In genomic region chr11:113722221-113722620, GRCh38 we compare ENCODE assay signal across 37 cellular contexts. TPM values are rescaled to one million over a fixed set of nuclear protein-coding genes. Genes with fewer than 3 reads are reported as not detected.
"Had no signal": no experiment of that assay in that cellular context is flagged by ENCODE, and none has a peak within 500 bp of the region (broad histone marks: within the 10 kb centered on the region; RNA-seq: fewer than 3 reads in every experiment).

No MANE protein-coding gene starts in this region.

- H3K27me3 ChIP-seq: ascending aorta, cardiac muscle cell, hepatocyte, neural progenitor cell had no signal

- H3K4me3 Mint-ChIP-seq: activated CD4-positive, alpha-beta memory T cell treated with anti-CD3 and anti-CD28 coated beads for 36 hours; activated CD4-positive, alpha-beta T cell treated with anti-CD3 and anti-CD28 coated beads, Interleukin-2, amount 10 ng/mL, durations not matched to agents 24 days and 14 days; activated naive CD4-positive, alpha-beta T cell treated with anti-CD3 and anti-CD28 coated beads for 36 hours; activated naive CD8-positive, alpha-beta T cell treated with anti-CD3 and anti-CD28 coated beads, Interleukin-2, amount 10 ng/mL, durations not matched to agents 7 days and 5 days; activated T-helper 1 cell treated with anti-CD3 and anti-CD28 coated beads, Interleukin-12 subunit alpha, Interleukin-12 subunit beta, Interleukin-2, Interleukin-4 antibody, amounts not matched to agents 30 ng/mL and 10 ng/mL and 1 ng/mL, durations not matched to agents 14 hours and 24 hours and 36 hours; brain; natural killer cell; neural progenitor cell; T-helper 17 cell had no signal

- H3K27ac Mint-ChIP-seq: activated CD4-positive, alpha-beta memory T cell treated with anti-CD3 and anti-CD28 coated beads for 36 hours; activated CD4-positive, alpha-beta T cell treated with anti-CD3 and anti-CD28 coated beads, Interleukin-2, amount 10 ng/mL, durations not matched to agents 24 days and 14 days; activated naive CD4-positive, alpha-beta T cell treated with anti-CD3 and anti-CD28 coated beads for 36 hours; activated naive CD8-positive, alpha-beta T cell treated with anti-CD3 and anti-CD28 coated beads, Interleukin-2, amount 10 ng/mL, durations not matched to agents 7 days and 5 days; activated T-helper 1 cell treated with anti-CD3 and anti-CD28 coated beads, Interleukin-12 subunit alpha, Interleukin-12 subunit beta, Interleukin-2, Interleukin-4 antibody, amounts not matched to agents 30 ng/mL and 10 ng/mL and 1 ng/mL, durations not matched to agents 14 hours and 24 hours and 36 hours; brain; natural killer cell; neural progenitor cell; progenitor cell of endocrine pancreas; T-helper 17 cell had no signal

- DNase-seq: activated CD4-positive, alpha-beta memory T cell treated with anti-CD3 and anti-CD28 coated beads for 36 hours; activated CD4-positive, alpha-beta T cell treated with anti-CD3 and anti-CD28 coated beads, Interleukin-2, amount 10 ng/mL, durations not matched to agents 24 days and 14 days; activated CD4-positive, CD25-positive, alpha-beta regulatory T cell treated with anti-CD3 and anti-CD28 coated beads, Interleukin-2, amount 50 U/mL, for 72 hours; activated CD8-positive, alpha-beta memory T cell treated with anti-CD3 and anti-CD28 coated beads, Interleukin-2, amount 50 U/mL, for 4 hours; activated effector memory CD4-positive, alpha-beta T cell treated with anti-CD3 and anti-CD28 coated beads, Interleukin-2, amount 50 U/mL, for 16 hours; activated naive CD4-positive, alpha-beta T cell treated with anti-CD3 and anti-CD28 coated beads for 36 hours; activated naive CD8-positive, alpha-beta T cell treated with anti-CD3 and anti-CD28 coated beads, Interleukin-2, amount 10 ng/mL, durations not matched to agents 7 days and 5 days; activated T-cell treated with anti-CD3 and anti-CD28 coated beads, Interleukin-2, amount 50 U/mL, for 1 hour; glutamatergic neuron; kidney; left colon; lower lobe of right lung; mesendoderm; natural killer cell; retina; stimulated activated CD4-positive, alpha-beta T cell treated with anti-CD3 and anti-CD28 coated beads, Interleukin-15, amount 100 ng/mL, for 24 hours; stimulated activated CD4-positive, alpha-beta T cell treated with anti-CD3 and anti-CD28 coated beads, Interleukin-2, amount 100 ng/mL, for 24 hours; stimulated activated naive CD4-positive, alpha-beta T cell; T-helper 17 cell; T1000; trophoblast cell had no signal

- H3K4me1 Mint-ChIP-seq: activated CD4-positive, alpha-beta T cell treated with anti-CD3 and anti-CD28 coated beads, Interleukin-2, amount 10 ng/mL, durations not matched to agents 24 days and 14 days; activated naive CD8-positive, alpha-beta T cell treated with anti-CD3 and anti-CD28 coated beads, Interleukin-2, amount 10 ng/mL, durations not matched to agents 7 days and 5 days; natural killer cell had no signal

- H3K4me3 ChIP-seq: ascending aorta, cardiac muscle cell, coronary artery, hepatocyte, lower lobe of right lung, neural progenitor cell, thoracic aorta had no signal

- H3K9me3 ChIP-seq: ascending aorta, lower lobe of right lung, thoracic aorta had no signal

- H3K36me3 Mint-ChIP-seq: natural killer cell had no signal

- H3K27ac ChIP-seq: ascending aorta, cardiac muscle cell, coronary artery, hepatocyte, lower lobe of right lung, neural progenitor cell, thoracic aorta had no signal

- FAIRE-seq: endothelial cell of umbilical vein, kidney had no signal

- ATAC-seq: left colon, lower lobe of right lung, natural killer cell, T-helper 17 cell had no signal

- H3K9me3 Mint-ChIP-seq: activated naive CD4-positive, alpha-beta T cell treated with anti-CD3 and anti-CD28 coated beads for 36 hours; activated naive CD8-positive, alpha-beta T cell treated with anti-CD3 and anti-CD28 coated beads, Interleukin-2, amount 10 ng/mL, durations not matched to agents 7 days and 5 days; activated T-helper 1 cell treated with anti-CD3 and anti-CD28 coated beads, Interleukin-12 subunit alpha, Interleukin-12 subunit beta, Interleukin-2, Interleukin-4 antibody, amounts not matched to agents 30 ng/mL and 10 ng/mL and 1 ng/mL, durations not matched to agents 14 hours and 24 hours and 36 hours; natural killer cell had no signal

- H3K36me3 ChIP-seq: ascending aorta, cardiac muscle cell, lower lobe of right lung, neural progenitor cell, thoracic aorta had no signal

- H3K4me1 ChIP-seq: ascending aorta, lower lobe of right lung, neural progenitor cell had no signal

- H3K27me3 Mint-ChIP-seq: activated CD4-positive, alpha-beta memory T cell treated with anti-CD3 and anti-CD28 coated beads for 36 hours; activated CD4-positive, alpha-beta T cell treated with anti-CD3 and anti-CD28 coated beads, Interleukin-2, amount 10 ng/mL, durations not matched to agents 24 days and 14 days; activated naive CD8-positive, alpha-beta T cell treated with anti-CD3 and anti-CD28 coated beads, Interleukin-2, amount 10 ng/mL, durations not matched to agents 7 days and 5 days; brain; progenitor cell of endocrine pancreas; T-helper 17 cell had no signal

RNA-seq across cellular contexts. Expression of gene TMPRSS5, which starts 16.1 kb away (rescaled TPM):
- total RNA-seq: ascending aorta, mononuclear cell had no signal
- polyA plus RNA-seq: cardiac muscle cell had no signal

RNA-seq across cellular contexts. Expression of gene CLDN25, which starts 57.4 kb away (rescaled TPM):
- total RNA-seq: activated CD4-positive, alpha-beta memory T cell treated with anti-CD3 and anti-CD28 coated beads for 36 hours; activated CD4-positive, alpha-beta T cell treated with anti-CD3 and anti-CD28 coated beads, Interleukin-2, amount 10 ng/mL, durations not matched to agents 24 days and 14 days; activated CD8-positive, alpha-beta memory T cell treated with anti-CD3 and anti-CD28 coated beads for 36 hours; activated naive CD4-positive, alpha-beta T cell treated with anti-CD3 and anti-CD28 coated beads for 36 hours; activated naive CD8-positive, alpha-beta T cell treated with anti-CD3 and anti-CD28 coated beads, Interleukin-2, amount 10 ng/mL, durations not matched to agents 7 days and 5 days; activated T-helper 1 cell treated with anti-CD3 and anti-CD28 coated beads, Interleukin-12 subunit alpha, Interleukin-12 subunit beta, Interleukin-2, Interleukin-4 antibody, amounts not matched to agents 30 ng/mL and 10 ng/mL and 1 ng/mL, durations not matched to agents 14 hours and 24 hours and 36 hours; ascending aorta; cardiac muscle cell; cerebellum; endothelial cell of umbilical vein; fibroblast of lung; hepatocyte; kidney; left colon; lower lobe of right lung; mononuclear cell; natural killer cell; omental fat pad; progenitor cell of endocrine pancreas; T-helper 17 cell; thoracic aorta had no signal
- polyA plus RNA-seq: cardiac muscle cell, endothelial cell of umbilical vein, esophagus, fibroblast of lung, hepatocyte had no signal
